Comparison of ENCODE assay signal across 11 cellular contexts in the genomic region with DNA sequence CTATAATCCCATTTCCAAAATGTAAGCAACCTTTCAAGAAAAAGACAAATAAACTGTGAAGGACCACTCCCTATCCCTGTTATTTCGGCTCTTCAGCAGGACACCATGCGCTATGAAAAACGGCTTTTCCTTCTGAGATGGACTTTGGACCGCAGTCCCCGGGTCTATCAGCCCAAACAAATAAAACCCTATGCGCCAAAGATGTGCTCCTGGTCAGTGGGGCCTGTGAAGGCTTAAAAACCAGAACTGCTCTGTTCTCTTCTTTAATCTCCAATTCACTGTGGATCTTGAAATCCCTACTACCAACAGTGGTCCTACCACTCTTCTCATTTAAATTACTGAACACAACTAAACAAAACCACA.
DNase-seq lines count a peak whose midpoint lies in the region; ATAC-seq and TF ChIP-seq lines count a peak whose summit lies in the region.
"Had no signal": no experiment of that assay in that cellular context is flagged by ENCODE, and none has a peak within 500 bp of the region (broad histone marks: within the 10 kb centered on the region; RNA-seq: fewer than 3 reads in every experiment).

No MANE protein-coding gene starts in this region.

- ATAC-seq in GM18505 (IDR thresholded peaks at IDR 0.05; ENCODE audit: unreplicated experiment) (no peak), GM21360 (IDR thresholded peaks at IDR 0.05; ENCODE audit: unreplicated experiment) (no peak)

- no peak for TF ChIP-seq POLR2A in GM18505 (IDR thresholded peaks at IDR 0.05; ENCODE audit: borderline replicate concordance, extremely low read depth, insufficient read depth, insufficient read length)

- no peak overlapping the region for H3K4me3 ChIP-seq in muscle layer of duodenum (ENCODE audit: low read depth in 1 of 2, low read length in 2 of 2)
- H3K4me3 ChIP-seq: smooth muscle cell had no signal

- H3K27ac ChIP-seq in 22Rv1 (peak overlapping the region; percentile 34), caudate nucleus (ENCODE audit: low read depth, low read length) (peak overlapping the region; percentile 5), muscle layer of duodenum (ENCODE audit: low read length) (peak overlapping the region; percentile 43)

- no peaks in the 10 kb centered on the region for H3K27me3 ChIP-seq in muscle layer of duodenum (ENCODE audit: low read depth, low read length)

- H3K36me3 ChIP-seq in muscle layer of duodenum (ENCODE audit: control insufficient read depth in 1 of 2, insufficient read depth in 2 of 2, low read length in 2 of 2), result no peaks in the 10 kb centered on the region

- H3K9me3 ChIP-seq in muscle layer of duodenum (ENCODE audit: control insufficient read depth in 1 of 2, low read length in 2 of 2), result no peaks in the 10 kb centered on the region

- no peak for TF ChIP-seq CTCF in 22Rv1 (IDR thresholded peaks at IDR 0.05)

- peaks cover 15 to 44% of the 10 kb centered on the region in 2 donors for H3K4me1 ChIP-seq in muscle layer of duodenum (ENCODE audit: control insufficient read depth in 1 of 2, insufficient read depth in 2 of 2, low read length in 2 of 2)

- DNase-seq in COLO668 (lab: John Stamatoyannopoulos, UW; ENCODE audit: unreplicated experiment), result peak; percentile 33
- no peak for DNase-seq in caudate nucleus (lab: John Stamatoyannopoulos, UW)
- DNase-seq in T1000 (lab: John Stamatoyannopoulos, UW), result no peak
- DNase-seq in hippocampal formation (lab: John Stamatoyannopoulos, UW), result no peak
- DNase-seq: aorta, NCI-H2029 had no signal
